In the genomic region with DNA sequence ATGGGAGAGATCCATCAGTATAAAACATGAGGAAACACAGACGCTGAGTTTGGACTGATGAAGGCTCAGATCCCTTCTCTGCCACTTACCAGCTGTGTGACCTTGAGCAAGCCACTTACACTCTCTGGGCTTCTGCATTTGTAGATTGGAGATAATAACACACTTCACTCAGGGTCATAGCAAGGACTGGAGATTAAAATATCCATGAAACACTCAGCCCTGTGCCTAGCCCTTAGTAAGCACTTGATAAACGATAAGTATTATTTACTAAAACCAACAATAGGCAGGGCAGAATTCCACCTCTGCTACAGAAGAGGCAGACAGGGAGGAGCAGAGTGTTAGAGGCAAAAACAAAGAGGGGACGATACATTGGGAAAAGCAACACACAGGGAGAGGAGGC, we compare ENCODE assay signal across 24 cellular contexts.
"Had no signal": no experiment of that assay in that cellular context is flagged by ENCODE, and none has a peak within 500 bp of the region (broad histone marks: within the 10 kb centered on the region; RNA-seq: fewer than 3 reads in every experiment).

No MANE protein-coding gene starts in this region.

- H3K9me3 ChIP-seq: esophagus muscularis mucosa, heart left ventricle, pancreas, psoas muscle, suprapubic skin, tibial artery had no signal

- H3K27ac ChIP-seq: esophagus muscularis mucosa, foreskin keratinocyte, heart left ventricle, pancreas, psoas muscle, suprapubic skin, tibial artery had no signal

- H3K4me3 ChIP-seq: esophagus muscularis mucosa, heart left ventricle, pancreas, psoas muscle, suprapubic skin, tibial artery had no signal

- H3K36me3 ChIP-seq: esophagus muscularis mucosa, heart left ventricle, pancreas, suprapubic skin, tibial artery had no signal

- ATAC-seq: activated naive CD8-positive, alpha-beta T cell treated with anti-CD3 and anti-CD28 coated beads, Interleukin-2, amount 50 U/mL, for 24 hours; pancreas; psoas muscle had no signal

- H3K4me1 ChIP-seq: foreskin keratinocyte, heart left ventricle, pancreas, psoas muscle, suprapubic skin, tibial artery had no signal

- H3K27me3 ChIP-seq: esophagus muscularis mucosa, pancreas, tibial artery had no signal

- DNase-seq: activated CD4-positive, alpha-beta memory T cell treated with anti-CD3 and anti-CD28 coated beads for 36 hours; activated CD4-positive, alpha-beta T cell treated with anti-CD3 and anti-CD28 coated beads, Interleukin-2, amount 10 ng/mL, durations not matched to agents 24 days and 14 days; activated CD4-positive, CD25-positive, alpha-beta regulatory T cell treated with anti-CD3 and anti-CD28 coated beads, Interleukin-2, amount 50 U/mL, for 72 hours; activated CD8-positive, alpha-beta memory T cell treated with anti-CD3 and anti-CD28 coated beads, Interleukin-2, amount 50 U/mL, for 48 hours; activated gamma-delta T cell; activated naive CD8-positive, alpha-beta T cell treated with anti-CD3 and anti-CD28 coated beads, Interleukin-2, amount 50 U/mL, for 24 hours; activated T-cell treated with anti-CD3 and anti-CD28 coated beads, Interleukin-2, amount 50 U/mL, for 24 hours; amygdala; dermis blood vessel endothelial cell; effector CD4-positive, alpha-beta T cell; heart left ventricle; hypothalamus; immature natural killer cell; kidney; naive B cell; nephron progenitor cell; pancreas; psoas muscle; stimulated activated naive CD4-positive, alpha-beta T cell; T-helper 2 cell; tibial artery had no signal
